9 cellular contexts compared by ENCODE assay signal in the genomic region with DNA sequence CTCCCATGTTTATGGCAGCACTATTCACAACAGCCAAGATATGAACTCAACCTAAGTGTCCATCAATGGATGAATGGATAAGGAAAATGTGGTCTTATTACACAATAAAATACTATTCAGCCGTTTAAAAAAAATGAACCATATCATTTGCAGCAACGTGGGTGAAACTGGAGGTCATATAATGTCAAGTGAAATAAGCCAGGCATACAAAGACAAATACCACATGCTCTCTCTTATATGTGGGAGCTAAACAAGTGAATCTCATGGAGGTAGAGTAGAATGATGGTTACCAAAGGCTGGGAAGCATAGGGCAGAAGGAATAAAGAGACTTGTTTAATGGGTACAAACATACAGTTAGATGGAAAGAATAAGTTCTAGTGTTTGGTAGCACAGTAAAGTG.
"Had no signal": no experiment of that assay in that cellular context is flagged by ENCODE, and none has a peak within 500 bp of the region (broad histone marks: within the 10 kb centered on the region; RNA-seq: fewer than 3 reads in every experiment).

No MANE protein-coding gene starts in this region.

- H2AFZ ChIP-seq: GM23248 had no signal

- H3K9me3 ChIP-seq: HAP-1 had no signal

- H3K9ac ChIP-seq: GM23248 had no signal

- DNase-seq: GM23248, GOT3, H7, HFFc6 had no signal

- ATAC-seq: HCT116, HepG2 had no signal

- H3K27ac ChIP-seq: GM23248, HL-60 had no signal

- FAIRE-seq: HepG2 had no signal

- H3K36me3 ChIP-seq: HAP-1 had no signal

- H3K27me3 Mint-ChIP-seq: IgD-negative memory B cell had no signal

- H3K36me3 Mint-ChIP-seq: IgD-negative memory B cell had no signal

- H3K4me1 ChIP-seq: HAP-1 had no signal

- H3K4me3 Mint-ChIP-seq: HFFc6, IgD-negative memory B cell had no signal

- H3K4me3 ChIP-seq: GM23248, HAP-1 had no signal

- H3K4me1 Mint-ChIP-seq: IgD-negative memory B cell had no signal

- H3K27ac Mint-ChIP-seq: HFFc6, IgD-negative memory B cell had no signal
